15 cellular contexts compared by ENCODE assay signal in genomic region chr11:123494195-123495050, GRCh38.
DNase-seq lines count a peak whose midpoint lies in the region; ATAC-seq and TF ChIP-seq lines count a peak whose summit lies in the region.
"Had no signal": no experiment of that assay in that cellular context is flagged by ENCODE, and none has a peak within 500 bp of the region (broad histone marks: within the 10 kb centered on the region; RNA-seq: fewer than 3 reads in every experiment).

No MANE protein-coding gene starts in this region.

- peak; percentile 7 for ATAC-seq in foreskin keratinocyte
- ATAC-seq: gastroesophageal sphincter, left lobe of liver had no signal

- TF ChIP-seq POLR2A in erythroblast (IDR thresholded peaks at IDR 0.05; ENCODE audit: low read length): no peak

- TF ChIP-seq CTCF in foreskin keratinocyte (conservative IDR thresholded peaks at IDR 0.05): no peak

- H3K36me3 ChIP-seq in skeletal muscle satellite cell (ENCODE audit: insufficient read depth, low read length): no peaks in the 10 kb centered on the region
- H3K36me3 ChIP-seq: gastroesophageal sphincter, upper lobe of left lung had no signal

- peak overlapping the region; percentile 42 for H3K4me2 ChIP-seq in skeletal muscle satellite cell (ENCODE audit: low read length)

- no peaks in the 10 kb centered on the region for H3K9me3 ChIP-seq in skeletal muscle satellite cell (replicated peaks; ENCODE audit: low read length)
- H3K9me3 ChIP-seq: gastroesophageal sphincter, upper lobe of left lung had no signal

- peaks cover 24% of the 10 kb centered on the region for H3K27me3 ChIP-seq in foreskin keratinocyte
- H3K27me3 ChIP-seq in skeletal muscle satellite cell (ENCODE audit: control insufficient read depth, insufficient read depth, low read length): no peaks in the 10 kb centered on the region
- H3K27me3 ChIP-seq: gastroesophageal sphincter, upper lobe of left lung had no signal

- H3K4me1 ChIP-seq in foreskin keratinocyte (no peaks in the 10 kb centered on the region), skeletal muscle satellite cell (ENCODE audit: control insufficient read depth, insufficient read depth, low read length) (peaks cover 6% of the 10 kb centered on the region)
- H3K4me1 ChIP-seq: gastroesophageal sphincter, upper lobe of left lung had no signal

- H3K4me3 ChIP-seq in skeletal muscle satellite cell (ENCODE audit: low read length): no peak overlapping the region
- H3K4me3 ChIP-seq: gastroesophageal sphincter, upper lobe of left lung had no signal

- no peak overlapping the region for H3K27ac ChIP-seq in foreskin keratinocyte
- H3K27ac ChIP-seq: gastroesophageal sphincter, upper lobe of left lung had no signal

- DNase-seq in NCI-H345 treated with DMSO at 0.1 percent for 48 hours (lab: John Stamatoyannopoulos, UW; ENCODE audit: unreplicated experiment) (peak; percentile 16), NCI-H345 (lab: John Stamatoyannopoulos, UW) (no peak), SW480 (ENCODE audit: low spot score) (peak; percentile 43), foreskin keratinocyte (no peak), erythroblast (lab: John Stamatoyannopoulos, UW) (no peak), SK-N-DZ (ENCODE audit: low spot score) (no peak), pons (ENCODE audit: low spot score) (no peak)
- DNase-seq: activated CD4-positive, alpha-beta memory T cell treated with anti-CD3 and anti-CD28 coated beads, Interleukin-2, amount 10 ng/mL, durations not matched to agents 7 days and 5 days; activated naive CD4-positive, alpha-beta T cell treated with Interleukin-2 at 50 U/mL for 16 hours; cortex of kidney; KG1; upper lobe of left lung had no signal

- no peak overlapping the region for H3K9ac ChIP-seq in skeletal muscle satellite cell (ENCODE audit: low read depth, low read length)

Comparison
In these comparisons a context has a peak if more than half of its experiments do, and no peak if none do; other contexts are left out.
1. DNase-seq: peak in NCI-H345 treated with DMSO at 0.1 percent for 48 hours (single experiment) and SW480 (single experiment); none in NCI-H345 (single experiment), foreskin keratinocyte (0 of 2), erythroblast (0 of 2), SK-N-DZ (single experiment) and pons (single experiment).